9 cellular contexts compared by ENCODE assay signal in genomic region chr3:112773864-112774263, GRCh38.
DNase-seq lines count a peak whose midpoint lies in the region; TF ChIP-seq lines count a peak whose summit lies in the region.
"Had no signal": no experiment of that assay in that cellular context is flagged by ENCODE, and none has a peak within 500 bp of the region (broad histone marks: within the 10 kb centered on the region; RNA-seq: fewer than 3 reads in every experiment).

No MANE protein-coding gene starts in this region.

- H3K9me3 ChIP-seq in left ventricle myocardium inferior (replicated peaks) = no peaks in the 10 kb centered on the region
- H3K9me3 ChIP-seq in right atrium auricular region = no peaks in the 10 kb centered on the region
- no peaks in the 10 kb centered on the region for H3K9me3 ChIP-seq in vagina
- H3K9me3 ChIP-seq: thoracic aorta had no signal

- TF ChIP-seq POLR2A in vagina (IDR thresholded peaks at IDR 0.05) = no peak

- TF ChIP-seq CTCF in left ventricle myocardium inferior (IDR thresholded peaks at IDR 0.05; ENCODE audit: borderline replicate concordance) (no peak), right atrium auricular region (IDR thresholded peaks at IDR 0.05) (no peak), astrocyte of the spinal cord (IDR thresholded peaks at IDR 0.05; ENCODE audit: low read depth, low read length) (no peak), vagina (IDR thresholded peaks at IDR 0.05) (no peak)

- H3K27ac ChIP-seq in left ventricle myocardium inferior (replicated peaks) (peak overlapping the region; percentile 70), right atrium auricular region (peak overlapping the region in 1 of 2 donors; percentile 64), vagina (peak overlapping the region; percentile 17)
- H3K27ac ChIP-seq: thoracic aorta had no signal

- H3K4me3 ChIP-seq in left ventricle myocardium inferior (no peak overlapping the region), right atrium auricular region (no peak overlapping the region), astrocyte of the spinal cord (ENCODE audit: low read depth, low read length) (no peak overlapping the region), vagina (no peak overlapping the region)
- H3K4me3 ChIP-seq: thoracic aorta had no signal

- in situ Hi-C loops in astrocyte of the spinal cord (cut with HindIII; ENCODE audit: low sequenced_read_pairs) = no loop called here

- peaks cover under 1% of the 10 kb centered on the region for H3K4me1 ChIP-seq in left ventricle myocardium inferior
- peaks cover 0 to 26% of the 10 kb centered on the region in 2 donors for H3K4me1 ChIP-seq in right atrium auricular region
- peaks cover 79% of the 10 kb centered on the region for H3K4me1 ChIP-seq in vagina

- intact Hi-C loops in left ventricle myocardium inferior (cut with micrococcal nuclease) = no loop called here
- intact Hi-C loops in vagina (cut with DNase I) = no loop called here

- peaks cover 10% of the 10 kb centered on the region for H3K27me3 ChIP-seq in left ventricle myocardium inferior (ENCODE audit: low read depth)
- H3K27me3 ChIP-seq in right atrium auricular region = no peaks in the 10 kb centered on the region
- H3K27me3 ChIP-seq in vagina = no peaks in the 10 kb centered on the region

- no peaks in the 10 kb centered on the region for H3K36me3 ChIP-seq in left ventricle myocardium inferior
- H3K36me3 ChIP-seq in right atrium auricular region = no peaks in the 10 kb centered on the region
- no peaks in the 10 kb centered on the region for H3K36me3 ChIP-seq in vagina
- H3K36me3 ChIP-seq: thoracic aorta had no signal

- DNase-seq in left ventricle myocardium inferior = no peak
- no peak for DNase-seq in right atrium auricular region (ENCODE audit: low spot score)
- peak; percentile 77 for DNase-seq in NCI-H2029 treated with DMSO at 0.1 percent for 48 hours (lab: John Stamatoyannopoulos, UW)
- peak; percentile 46 for DNase-seq in astrocyte of the spinal cord (ENCODE audit: low read depth, low spot score)
- DNase-seq in vagina (ENCODE audit: extremely low spot score in 2 of 2) = no peak
- DNase-seq in UCSD-AML1 (lab: John Stamatoyannopoulos, UW; ENCODE audit: unreplicated experiment) = no peak
- no peak for DNase-seq in 8988T
- DNase-seq in NCI-H2171 treated with DMSO at 0.1 percent for 48 hours (lab: John Stamatoyannopoulos, UW) = no peak

Comparison
In these comparisons a context has a peak if more than half of its experiments do, and no peak if none do; other contexts are left out.
1. DNase-seq: peak in NCI-H2029 treated with DMSO at 0.1 percent for 48 hours (single experiment) and astrocyte of the spinal cord (single experiment); none in left ventricle myocardium inferior (single experiment), right atrium auricular region (single experiment), vagina (0 of 2), UCSD-AML1 (single experiment), 8988T (single experiment) and NCI-H2171 treated with DMSO at 0.1 percent for 48 hours (single experiment).